Comparison of ENCODE assay signal across 17 cellular contexts in genomic region chr6:150030611-150031010, GRCh38. TPM values are rescaled to one million over a fixed set of nuclear protein-coding genes. Genes with fewer than 3 reads are reported as not detected.
DNase-seq lines count a peak whose midpoint lies in the region; TF ChIP-seq lines count a peak whose summit lies in the region.
"Had no signal": no experiment of that assay in that cellular context is flagged by ENCODE, and none has a peak within 500 bp of the region (broad histone marks: within the 10 kb centered on the region; RNA-seq: fewer than 3 reads in every experiment).

No MANE protein-coding gene starts in this region.

- no peak overlapping the region for H2AFZ ChIP-seq in SK-N-SH (ENCODE audit: low read depth)

- no peaks in the 10 kb centered on the region for H3K9me3 ChIP-seq in SK-N-SH
- H3K9me3 ChIP-seq: BLaER1, Caco-2 had no signal

- TF ChIP-seq CTCF in SK-N-SH (IDR thresholded peaks at IDR 0.05) (no peak), GM13977 (IDR thresholded peaks at IDR 0.05; ENCODE audit: extremely low read depth, insufficient read depth, missing control alignments) (no peak)

- no peak for TF ChIP-seq RAD21 in SK-N-SH (IDR thresholded peaks at IDR 0.05; ENCODE audit: low read length)

- 14% methylated on average over 2 of the region's 3 CpGs for WGBS in SK-N-SH (ENCODE audit: low lambda C conversion rate)

- H3K79me2 ChIP-seq in SK-N-SH (ENCODE audit: insufficient read depth): no peaks in the 10 kb centered on the region

- H3K27me3 ChIP-seq in SK-N-SH (ENCODE audit: insufficient read depth): peaks cover 52% of the 10 kb centered on the region

- TF ChIP-seq EP300 in SK-N-SH (IDR thresholded peaks at IDR 0.05; ENCODE audit: borderline replicate concordance in 1 of 2, low read depth in 1 of 2, low read length in 1 of 2): no peak

- H3K4me3 ChIP-seq in SK-N-SH (ENCODE audit: low read depth in 2 of 2, low read length in 1 of 2): no peak overlapping the region
- H3K4me3 ChIP-seq: BLaER1 had no signal

- no peak overlapping the region for H3K9ac ChIP-seq in SK-N-SH
- H3K9ac ChIP-seq: BLaER1 had no signal

- no peaks in the 10 kb centered on the region for H3K4me1 ChIP-seq in SK-N-SH (ENCODE audit: control insufficient read depth in 1 of 2, insufficient read depth in 2 of 2, low read depth in 1 of 2, low read length in 1 of 2)
- H3K4me1 ChIP-seq: Caco-2 had no signal

- POLR2A ChIA-PET in SK-N-SH (lab: Yijun Ruan, JAX): no interaction called here

- H3K36me3 ChIP-seq in SK-N-SH (replicated peaks in 1 of 2; ENCODE audit: control insufficient read depth in 1 of 2, insufficient read depth in 2 of 2, low read length in 1 of 2): no peaks in the 10 kb centered on the region
- H3K36me3 ChIP-seq: BLaER1 had no signal

- in situ Hi-C loops in GM13977 (cut with MboI; ENCODE audit: low pct_unique_long_range_greater_than_20kb, low sequenced_read_pairs, unreplicated experiment): no loop called here

- H3K4me2 ChIP-seq in SK-N-SH: no peak overlapping the region

- no peaks in the 10 kb centered on the region for H3F3A ChIP-seq in SK-N-SH (replicated peaks; ENCODE audit: insufficient read depth)

- peak; percentile 50 for DNase-seq in activated CD8-positive, alpha-beta memory T cell treated with anti-CD3 and anti-CD28 coated beads for 24 hours
- DNase-seq in activated CD8-positive, alpha-beta memory T cell treated with anti-CD3 and anti-CD28 coated beads, Interleukin-2, amount 50 U/mL, for 48 hours: no peak
- DNase-seq in cerebellum (ENCODE audit: low spot score) (peak; percentile 16), mesenteric fat pad (ENCODE audit: low spot score) (peak; percentile 55), SK-N-SH (no peak), GM13977 (ENCODE audit: low spot score) (no peak)
- no peak for DNase-seq in stimulated activated CD4-positive, alpha-beta T cell treated with anti-CD3 and anti-CD28 coated beads, Interleukin-4, amount 100 ng/mL, for 1 hour
- DNase-seq: AML-193; Caco-2; CD8-positive, alpha-beta memory T cell; DND-41; GDM1; H7; IMR-90 had no signal

- no peaks in the 10 kb centered on the region for H4K20me1 ChIP-seq in SK-N-SH (ENCODE audit: insufficient read depth)

- H3K9me2 ChIP-seq in SK-N-SH: no peaks in the 10 kb centered on the region

- CTCF ChIA-PET in SK-N-SH (lab: Yijun Ruan, JAX): interaction anchor here (0.9 kb wide), 1 partner anchor 24 kb away, joined by 4 read pairs; no protein-coding TSS in a partner anchor

- no peak overlapping the region for H3K27ac ChIP-seq in SK-N-SH (ENCODE audit: low read depth in 2 of 2, low read length in 1 of 2)
- H3K27ac ChIP-seq: 22Rv1, BLaER1 had no signal

TF ChIP-seq in SK-N-SH, 30 proteins besides CTCF, POLR2A, EP300 and RAD21:
- no peak for TF ChIP-seq GATA2 (CRISPR knock-in tag; IDR thresholded peaks at IDR 0.05)
- no peak for TF ChIP-seq CHD2 (IDR thresholded peaks at IDR 0.05; ENCODE audit: low read length, partially characterized antibody)
- no peak for TF ChIP-seq USF1 (IDR thresholded peaks at IDR 0.05; ENCODE audit: borderline replicate concordance, low read depth)
- no peak for TF ChIP-seq GABPA (IDR thresholded peaks at IDR 0.05; ENCODE audit: low read depth)
- TF ChIP-seq IRF3 (IDR thresholded peaks at IDR 0.05; ENCODE audit: low read depth, low read length): no peak
- TF ChIP-seq POLR2AphosphoS5 (IDR thresholded peaks at IDR 0.05; ENCODE audit: low read depth, low read length): no peak
- no peak for TF ChIP-seq USF2 (IDR thresholded peaks at IDR 0.05; ENCODE audit: borderline replicate concordance, low read depth, low read length)
- no peak for TF ChIP-seq PBX3 (IDR thresholded peaks at IDR 0.05)
- no peak for TF ChIP-seq TCF12 (IDR thresholded peaks at IDR 0.05)
- no peak for TF ChIP-seq ZBTB33 (IDR thresholded peaks at IDR 0.05; ENCODE audit: borderline replicate concordance, low read depth)
- TF ChIP-seq REST (IDR thresholded peaks at IDR 0.05; ENCODE audit: low read depth, low read length): no peak
- no peak for TF ChIP-seq NFIC (IDR thresholded peaks at IDR 0.05; ENCODE audit: borderline replicate concordance)
TF ChIP-seq in SK-N-SH: peak in this region for 0.

RNA-seq across cellular contexts. Expression of gene RAET1L, which starts 5.3 kb away (rescaled TPM):
- total RNA-seq in cerebellum (not detected), mesenteric fat pad (not detected)
- polyA plus RNA-seq in SK-N-SH (2012; rRNA removed): not detected in 2 replicates
- polyA plus RNA-seq in SK-N-SH (2012; cell fraction: cytosol; rRNA removed): not detected in 2 replicates
- 0.05 TPM in 1 of 2 replicates, not detected in the other for polyA plus RNA-seq in SK-N-SH (2012; cell fraction: nucleus; rRNA removed)
- total RNA-seq: A673; Caco-2; CD8-positive, alpha-beta memory T cell; H7; IMR-90 had no signal
- polyA plus RNA-seq: CD8-positive, alpha-beta memory T cell; IMR-90 had no signal

RNA-seq across cellular contexts. Expression of gene ULBP3, which starts 38.3 kb away (rescaled TPM):
- total RNA-seq in cerebellum (4.2 TPM), mesenteric fat pad (3.0 TPM)
- polyA plus RNA-seq in SK-N-SH (2012; rRNA removed): 4.6 and 4.9 TPM in 2 replicates
- 3.8 TPM in 2 replicates for polyA plus RNA-seq in SK-N-SH (2012; cell fraction: cytosol; rRNA removed)
- polyA plus RNA-seq in SK-N-SH (2012; cell fraction: nucleus; rRNA removed): 1.9 and 2.3 TPM in 2 replicates

Comparison
In these comparisons a context has a peak if more than half of its experiments do, and no peak if none do; other contexts are left out.
1. DNase-seq: peak in activated CD8-positive, alpha-beta memory T cell treated with anti-CD3 and anti-CD28 coated beads for 24 hours (single experiment), cerebellum (single experiment) and mesenteric fat pad (single experiment); none in activated CD8-positive, alpha-beta memory T cell treated with anti-CD3 and anti-CD28 coated beads, Interleukin-2, amount 50 U/mL, for 48 hours (single experiment), SK-N-SH (single experiment), GM13977 (single experiment) and stimulated activated CD4-positive, alpha-beta T cell treated with anti-CD3 and anti-CD28 coated beads, Interleukin-4, amount 100 ng/mL, for 1 hour (single experiment).